Comparison of ENCODE assay signal across 8 cellular contexts in genomic region chrX:2696698-2697215, GRCh38. TPM values are rescaled to one million over a fixed set of nuclear protein-coding genes. Genes with fewer than 3 reads are reported as not detected.
DNase-seq lines count a peak whose midpoint lies in the region; ATAC-seq and TF ChIP-seq lines count a peak whose summit lies in the region.

No MANE protein-coding gene starts in this region.

- TF ChIP-seq CTCF in VCaP (conservative IDR thresholded peaks at IDR 0.05) (no peak), gastrocnemius medialis (IDR thresholded peaks at IDR 0.05 in 4 of 5, conservative IDR thresholded peaks at IDR 0.05 in 1 of 5) (no peak), neural progenitor cell (IDR thresholded peaks at IDR 0.05) (no peak)

- ATAC-seq in HG03039 (IDR thresholded peaks at IDR 0.05; ENCODE audit: unreplicated experiment) (peak; percentile 86), esophagus mucosa (peak; percentile 92), gastrocnemius medialis (no peak)

- H3F3A ChIP-seq in neural progenitor cell (ENCODE audit: low read depth), result no peaks in the 10 kb centered on the region

- peaks cover 25% of the 10 kb centered on the region for H3K36me3 Mint-ChIP-seq in neural progenitor cell

- H3K27me3 Mint-ChIP-seq in neural progenitor cell (ENCODE audit: insufficient read depth, low read depth), result peaks cover 6% of the 10 kb centered on the region

- H3K79me2 ChIP-seq in neural progenitor cell (ENCODE audit: low read depth), result peaks cover 41% of the 10 kb centered on the region

- H3K4me3 Mint-ChIP-seq in neural progenitor cell, result no peak overlapping the region

- H3K27ac Mint-ChIP-seq in neural progenitor cell, result no peak overlapping the region

- H4K20me1 ChIP-seq in neural progenitor cell (ENCODE audit: low read depth), result no peaks in the 10 kb centered on the region

- no peaks in the 10 kb centered on the region for H3K9me3 Mint-ChIP-seq in neural progenitor cell

- intact Hi-C loops in gastrocnemius medialis (cut with DNase I; ENCODE audit: low total_unique reads), result no loop called here

- no peak overlapping the region for H3K9ac ChIP-seq in neural progenitor cell

- TF ChIP-seq POLR2A in gastrocnemius medialis (IDR thresholded peaks at IDR 0.05), result no peak

- peaks cover 44% of the 10 kb centered on the region for H3K4me1 Mint-ChIP-seq in neural progenitor cell

- DNase-seq in activated CD8-positive, alpha-beta memory T cell treated with anti-CD3 and anti-CD28 coated beads for 24 hours, result peak; percentile 81
- no peak for DNase-seq in activated CD8-positive, alpha-beta memory T cell treated with anti-CD3 and anti-CD28 coated beads, Interleukin-2, amount 50 U/mL, for 48 hours
- DNase-seq in gastrocnemius medialis, result no peak
- no peak for DNase-seq in neural progenitor cell (ENCODE audit: low spot score)
- DNase-seq in DMS79 (lab: John Stamatoyannopoulos, UW), result no peak

- H3K4me3 ChIP-seq in gastrocnemius medialis (peak overlapping the region in 2 of 4 donors; percentile 13 to 15), neural progenitor cell (no peak overlapping the region)

- no peak overlapping the region for H2AFZ ChIP-seq in neural progenitor cell (replicated peaks)

- H3K36me3 ChIP-seq in gastrocnemius medialis (no peaks in the 10 kb centered on the region), neural progenitor cell (no peaks in the 10 kb centered on the region)

- H3K27me3 ChIP-seq in gastrocnemius medialis (no peaks in the 10 kb centered on the region), neural progenitor cell (peaks cover 23% of the 10 kb centered on the region)

- in situ Hi-C loops in gastrocnemius medialis (cut with MboI; ENCODE audit: low sequenced_read_pairs in 4 of 4), result no loop called here

- H3K27ac ChIP-seq in VCaP (peak overlapping the region; percentile 11; the same call in 1 of the 2 replicates), gastrocnemius medialis (peak overlapping the region; percentile 6 to 95 (median 54)), neural progenitor cell (no peak overlapping the region)

- peaks cover 70 to 73% of the 10 kb centered on the region in 2 donors for H3K4me1 ChIP-seq in gastrocnemius medialis
- peaks cover 6% of the 10 kb centered on the region for H3K4me1 ChIP-seq in neural progenitor cell

- H3K9me3 ChIP-seq in gastrocnemius medialis, result no peaks in the 10 kb centered on the region
- H3K9me3 ChIP-seq in neural progenitor cell (ENCODE audit: low read depth), result no peaks in the 10 kb centered on the region

- no peak overlapping the region for H3K4me2 ChIP-seq in neural progenitor cell

RNA-seq across cellular contexts. Expression of gene CD99, which starts 5.7 kb away (rescaled TPM):
- total RNA-seq in esophagus mucosa, result 100 TPM
- 100 to 1,000 TPM; 110 to 207 (median 133) TPM for total RNA-seq in gastrocnemius medialis
- total RNA-seq in neural progenitor cell (ENCODE audit: low replicate concordance), result 70.4 and 81.8 TPM in 2 replicates

RNA-seq across cellular contexts. Expression of gene XG, which starts 55.1 kb away (rescaled TPM):
- total RNA-seq in esophagus mucosa (14.2 TPM), gastrocnemius medialis (1 to 10 TPM in 3 of 4 donors, under 1 TPM in 1; 0.97 to 2.4 (median 1.9) TPM), neural progenitor cell (ENCODE audit: low replicate concordance) (not detected in 2 replicates)

Comparison
In these comparisons a context has a peak if more than half of its experiments do, and no peak if none do; other contexts are left out.
1. ATAC-seq: peak in HG03039 (single experiment) and esophagus mucosa (single experiment); none in gastrocnemius medialis (0 of 2).